19 cellular contexts compared by ENCODE assay signal in genomic region chr6:141968632-141969031, GRCh38.
DNase-seq lines count a peak whose midpoint lies in the region; ATAC-seq, FAIRE-seq and TF ChIP-seq lines count a peak whose summit lies in the region.
"Had no signal": no experiment of that assay in that cellular context is flagged by ENCODE, and none has a peak within 500 bp of the region (broad histone marks: within the 10 kb centered on the region; RNA-seq: fewer than 3 reads in every experiment).

No MANE protein-coding gene starts in this region.

- no peaks in the 10 kb centered on the region for H3K36me3 Mint-ChIP-seq in Caco-2 (ENCODE audit: insufficient read depth, unreplicated experiment)
- H3K36me3 Mint-ChIP-seq in activated naive CD4-positive, alpha-beta T cell treated with anti-CD3 and anti-CD28 coated beads for 36 hours (ENCODE audit: low read depth): no peaks in the 10 kb centered on the region
- H3K36me3 Mint-ChIP-seq: CD4-positive, CD25-positive, alpha-beta regulatory T cell; CD8-positive, alpha-beta T cell had no signal

- in situ Hi-C loops in HepG2 (cut with HindIII; ENCODE audit: extremely low pct_ligation_motif_present, low pct_unique_long_range_greater_than_20kb): no loop called here

- H3K27me3 Mint-ChIP-seq in Caco-2 (ENCODE audit: insufficient read depth, unreplicated experiment): no peaks in the 10 kb centered on the region
- H3K27me3 Mint-ChIP-seq in activated naive CD4-positive, alpha-beta T cell treated with anti-CD3 and anti-CD28 coated beads for 36 hours (ENCODE audit: low read depth): peaks cover 9% of the 10 kb centered on the region
- H3K27me3 Mint-ChIP-seq: B cell; CD4-positive, CD25-positive, alpha-beta regulatory T cell had no signal

- TF ChIP-seq EP300 in HepG2 (IDR thresholded peaks at IDR 0.05; ENCODE audit: low read depth in 2 of 2, low read length in 2 of 2) (no peak), HepG2 (CRISPR knock-in tag; IDR thresholded peaks at IDR 0.05; ENCODE audit: borderline replicate concordance) (no peak)

- no peak; the same call in 2 of the 3 replicates for ATAC-seq in HepG2
- ATAC-seq: CD8-positive, alpha-beta T cell; GM23338 had no signal

- no peak overlapping the region for H2BK15ac ChIP-seq in mesendoderm (replicated peaks; ENCODE audit: low read depth)

- no peak overlapping the region for H2BK5ac ChIP-seq in mesendoderm (ENCODE audit: low read length)

- H3K9ac ChIP-seq in HepG2 (ENCODE audit: insufficient read depth, low read depth, low read length): no peak overlapping the region
- no peak overlapping the region for H3K9ac ChIP-seq in mesendoderm (ENCODE audit: low read length)
- H3K9ac ChIP-seq: BLaER1 had no signal

- H4K8ac ChIP-seq in mesendoderm (ENCODE audit: low read depth, low read length): no peak overlapping the region

- no peak overlapping the region for H4K5ac ChIP-seq in mesendoderm (ENCODE audit: low read length)

- no peak for FAIRE-seq in HepG2 (lab: Jason Lieb, UNC)
- FAIRE-seq: A204.1, GM12891, GM18507 had no signal

- H3K36me3 ChIP-seq in Caco-2 (ENCODE audit: control insufficient read depth, insufficient read depth, low read length) (no peaks in the 10 kb centered on the region), HepG2 (replicated peaks in 1 of 2; ENCODE audit: control insufficient read depth in 1 of 2, insufficient read depth in 2 of 2, low read length in 2 of 2) (no peaks in the 10 kb centered on the region), mesendoderm (ENCODE audit: control insufficient read depth, insufficient read depth, low read length) (no peaks in the 10 kb centered on the region)
- H3K36me3 ChIP-seq: BLaER1 had no signal

- peak overlapping the region; percentile 55 for H3K4me3 Mint-ChIP-seq in Caco-2 (ENCODE audit: unreplicated experiment)
- H3K4me3 Mint-ChIP-seq in activated naive CD4-positive, alpha-beta T cell treated with anti-CD3 and anti-CD28 coated beads for 36 hours: no peak overlapping the region
- H3K4me3 Mint-ChIP-seq: B cell; CD4-positive, CD25-positive, alpha-beta regulatory T cell; CD8-positive, alpha-beta T cell; GM23338; H9 had no signal

- H3K4ac ChIP-seq in mesendoderm (ENCODE audit: low read depth, low read length): no peak overlapping the region

- no peak overlapping the region for H3K27ac ChIP-seq in HepG2 (ENCODE audit: extremely low read length, insufficient read depth, low read length)
- no peak overlapping the region for H3K27ac ChIP-seq in mesendoderm (ENCODE audit: low read depth, low read length)
- H3K27ac ChIP-seq: 22Rv1, BLaER1, C4-2B had no signal

- H2AFZ ChIP-seq in HepG2 (ENCODE audit: low read length): no peak overlapping the region
- H2AFZ ChIP-seq: GM23338 had no signal

- intact Hi-C loops in Caco-2 (cut with micrococcal nuclease; ENCODE audit: unreplicated experiment) (no loop called here), HepG2 (cut with micrococcal nuclease; ENCODE audit: unreplicated experiment) (no loop called here)
- intact Hi-C loops in activated naive CD4-positive, alpha-beta T cell treated with anti-CD3 and anti-CD28 coated beads for 36 hours (cut with micrococcal nuclease): no loop called here

- CTCF ChIA-PET in Caco-2 (lab: Charles Lee): no interaction called here
- CTCF ChIA-PET in HepG2 (lab: Yijun Ruan, JAX; ENCODE audit: low intra/inter-chr PET ratio, low total read pairs): no interaction called here
- CTCF ChIA-PET in activated naive CD4-positive, alpha-beta T cell treated with anti-CD3 and anti-CD28 coated beads for 36 hours (lab: Charles Lee): no interaction called here

- no peak overlapping the region for H2BK120ac ChIP-seq in mesendoderm (ENCODE audit: low read depth, low read length)

- H3K79me2 ChIP-seq in HepG2 (ENCODE audit: insufficient read depth, low read length): no peaks in the 10 kb centered on the region
- no peaks in the 10 kb centered on the region for H3K79me2 ChIP-seq in mesendoderm (ENCODE audit: control insufficient read depth, insufficient read depth, low read length)

- no peak overlapping the region for H3K4me2 ChIP-seq in HepG2 (ENCODE audit: low read depth, low read length)
- H3K4me2 ChIP-seq in mesendoderm (ENCODE audit: low read length): no peak overlapping the region
- H3K4me2 ChIP-seq: BLaER1, GM23338 had no signal

- no peak for TF ChIP-seq POLR2A in HepG2 (IDR thresholded peaks at IDR 0.05; ENCODE audit: insufficient read depth in 1 of 2, low read depth in 2 of 2, low read length in 2 of 2)

- no peaks in the 10 kb centered on the region for H3K4me1 Mint-ChIP-seq in Caco-2 (ENCODE audit: low read depth, unreplicated experiment)
- no peaks in the 10 kb centered on the region for H3K4me1 Mint-ChIP-seq in activated naive CD4-positive, alpha-beta T cell treated with anti-CD3 and anti-CD28 coated beads for 36 hours (ENCODE audit: low read depth)
- H3K4me1 Mint-ChIP-seq: B cell, GM23338 had no signal

- no peak overlapping the region for H3K56ac ChIP-seq in mesendoderm (ENCODE audit: low read length)

- TF ChIP-seq CTCF in Caco-2 (IDR thresholded peaks at IDR 0.05; ENCODE audit: insufficient read depth in 1 of 2, low read depth in 1 of 2, low read length in 1 of 2, severe bottlenecking in 1 of 2, unreplicated experiment in 1 of 2): no peak
- TF ChIP-seq CTCF in HepG2 (CRISPR knock-in tag; IDR thresholded peaks at IDR 0.05): no peak

- POLR2A ChIA-PET in Caco-2 (lab: Charles Lee) (no interaction called here), HepG2 (lab: Yijun Ruan, JAX) (no interaction called here)

- no peaks in the 10 kb centered on the region for H3K27me3 ChIP-seq in Caco-2 (replicated peaks; ENCODE audit: control insufficient read depth, insufficient read depth, low read length)
- H3K27me3 ChIP-seq in HepG2 (ENCODE audit: control insufficient read depth in 1 of 2, insufficient read depth in 2 of 2, low read length in 2 of 2): no peaks in the 10 kb centered on the region; a peak in 2 of 5 replicates
- no peaks in the 10 kb centered on the region for H3K27me3 ChIP-seq in mesendoderm (ENCODE audit: insufficient read depth, low read length, poor library complexity)
- H3K27me3 ChIP-seq: BLaER1 had no signal

- no peak overlapping the region for H3K4me3 ChIP-seq in Caco-2 (ENCODE audit: low read depth, low read length)
- no peak overlapping the region for H3K4me3 ChIP-seq in HepG2 (replicated peaks in 1 of 3; ENCODE audit: insufficient read depth in 1 of 3, low read depth in 2 of 3, low read length in 3 of 3)
- no peak overlapping the region for H3K4me3 ChIP-seq in mesendoderm (ENCODE audit: low read length)
- H3K4me3 ChIP-seq: BLaER1, GM23338 had no signal

- BruUV-seq in Caco-2 (replicated peaks; lab: Mats Ljungman, UMichigan): no TSS peak
- BruUV-seq in HepG2 (replicated peaks; lab: Mats Ljungman, UMichigan): no TSS peak

- H4K20me1 ChIP-seq in HepG2 (ENCODE audit: insufficient read depth, low read length): no peaks in the 10 kb centered on the region
- H4K20me1 ChIP-seq: BLaER1 had no signal

- H3K79me1 ChIP-seq in mesendoderm (ENCODE audit: low read length): no peaks in the 10 kb centered on the region

- 3% methylated on average over 3 of the region's 3 CpGs for WGBS in HepG2 (ENCODE audit: low lambda C conversion rate)
- no CpG with 5 or more reads among the region's 3 CpGs for WGBS in mesendoderm (ENCODE audit: extremely low coverage, insufficient coverage, low lambda C conversion rate)

- no peak overlapping the region for H2AK5ac ChIP-seq in mesendoderm (ENCODE audit: low read length)

- H3K27ac Mint-ChIP-seq in Caco-2 (ENCODE audit: unreplicated experiment): no peak overlapping the region
- no peak overlapping the region for H3K27ac Mint-ChIP-seq in activated naive CD4-positive, alpha-beta T cell treated with anti-CD3 and anti-CD28 coated beads for 36 hours
- H3K27ac Mint-ChIP-seq: B cell; CD4-positive, CD25-positive, alpha-beta regulatory T cell; CD8-positive, alpha-beta T cell; GM23338; H9 had no signal

- H3K18ac ChIP-seq in mesendoderm (ENCODE audit: low read length): no peak overlapping the region

- H3K9me3 ChIP-seq in Caco-2 (no peaks in the 10 kb centered on the region), HepG2 (ENCODE audit: low read length) (no peaks in the 10 kb centered on the region)
- H3K9me3 ChIP-seq: BLaER1 had no signal

- DNase-seq in Caco-2: no peak
- peak; percentile 13 for DNase-seq in HepG2 (ENCODE audit: low spot score)
- peak; percentile 26 for DNase-seq in mucosa of gallbladder (ENCODE audit: low spot score)
- no peak for DNase-seq in mesendoderm
- no peak for DNase-seq in activated CD8-positive, alpha-beta memory T cell treated with anti-CD3 and anti-CD28 coated beads, Interleukin-2, amount 50 U/mL, for 48 hours
- DNase-seq in activated naive CD4-positive, alpha-beta T cell treated with anti-CD3 and anti-CD28 coated beads for 36 hours: no peak
- DNase-seq: CD4-positive, CD25-positive, alpha-beta regulatory T cell; CD8-positive, alpha-beta T cell; DMS79 treated with DMSO at 0.1 percent for 48 hours; GF-D8; H9 had no signal

- no peak for TF ChIP-seq RAD21 in HepG2 (CRISPR knock-in tag; IDR thresholded peaks at IDR 0.05)

- no peaks in the 10 kb centered on the region for H3K9me3 Mint-ChIP-seq in Caco-2 (ENCODE audit: unreplicated experiment)
- no peaks in the 10 kb centered on the region for H3K9me3 Mint-ChIP-seq in activated naive CD4-positive, alpha-beta T cell treated with anti-CD3 and anti-CD28 coated beads for 36 hours
- H3K9me3 Mint-ChIP-seq: CD8-positive, alpha-beta T cell had no signal

- no peak overlapping the region for H3K23ac ChIP-seq in mesendoderm (ENCODE audit: low read length)

- H3K4me1 ChIP-seq in Caco-2: no peaks in the 10 kb centered on the region
- H3K4me1 ChIP-seq in HepG2 (ENCODE audit: insufficient read depth, low read length): no peaks in the 10 kb centered on the region
- H3K4me1 ChIP-seq in mesendoderm (ENCODE audit: control insufficient read depth, low read depth, low read length): no peaks in the 10 kb centered on the region
- H3K4me1 ChIP-seq: BLaER1 had no signal

Comparison
In these comparisons a context has a peak if more than half of its experiments do, and no peak if none do; other contexts are left out.
1. DNase-seq: peak in HepG2 (single experiment) and mucosa of gallbladder (single experiment); none in Caco-2 (0 of 2), mesendoderm (single experiment), activated CD8-positive, alpha-beta memory T cell treated with anti-CD3 and anti-CD28 coated beads, Interleukin-2, amount 50 U/mL, for 48 hours (single experiment) and activated naive CD4-positive, alpha-beta T cell treated with anti-CD3 and anti-CD28 coated beads for 36 hours (single experiment).